ENCODE assay signal across 17 cellular contexts in genomic region chr12:115385141-115385540, GRCh38.
"Had no signal": no experiment of that assay in that cellular context is flagged by ENCODE, and none has a peak within 500 bp of the region (broad histone marks: within the 10 kb centered on the region; RNA-seq: fewer than 3 reads in every experiment).

No MANE protein-coding gene starts in this region.

- H3K27ac ChIP-seq: dorsolateral prefrontal cortex, epithelial cell of prostate, parathyroid adenoma, psoas muscle, sigmoid colon, skin epidermis, stomach had no signal

- H3K4me3 ChIP-seq: dorsolateral prefrontal cortex, psoas muscle, sigmoid colon, skin epidermis, stomach had no signal

- H3K9ac ChIP-seq: parathyroid adenoma had no signal

- ATAC-seq: left colon; naive thymus-derived CD4-positive, alpha-beta T cell; psoas muscle had no signal

- H3K4me1 ChIP-seq: parathyroid adenoma, psoas muscle, sigmoid colon had no signal

- H3K9me3 ChIP-seq: psoas muscle, sigmoid colon, stomach had no signal

- H3K79me2 ChIP-seq: parathyroid adenoma had no signal

- H3K27me3 ChIP-seq: foreskin keratinocyte, sigmoid colon had no signal

- H3K36me3 ChIP-seq: sigmoid colon, stomach had no signal

- DNase-seq: cortex of kidney; dorsolateral prefrontal cortex; effector memory CD4-positive, alpha-beta T cell; immature natural killer cell; left colon; naive thymus-derived CD4-positive, alpha-beta T cell; nephron progenitor cell; psoas muscle; retina; sigmoid colon; stimulated activated naive CD4-positive, alpha-beta T cell; stomach; substantia nigra had no signal

- H2AFZ ChIP-seq: parathyroid adenoma had no signal
